Comparison of ENCODE assay signal across 11 cellular contexts in genomic region chr13:113907637-113908617, GRCh38. TPM values are rescaled to one million over a fixed set of nuclear protein-coding genes. Genes with fewer than 3 reads are reported as not detected.
DNase-seq lines count a peak whose midpoint lies in the region; ATAC-seq and TF ChIP-seq lines count a peak whose summit lies in the region.
"Had no signal": no experiment of that assay in that cellular context is flagged by ENCODE, and none has a peak within 500 bp of the region (broad histone marks: within the 10 kb centered on the region; RNA-seq: fewer than 3 reads in every experiment).

No MANE protein-coding gene starts in this region.

- TF ChIP-seq POLR2A in esophagus muscularis mucosa (IDR thresholded peaks at IDR 0.05; ENCODE audit: low read depth): no peak

- no peak for TF ChIP-seq EP300 in esophagus muscularis mucosa (IDR thresholded peaks at IDR 0.05)

- no peaks in the 10 kb centered on the region for H3K36me3 ChIP-seq in esophagus muscularis mucosa

- no peak for ATAC-seq in HG03378 (IDR thresholded peaks at IDR 0.05; ENCODE audit: unreplicated experiment)
- ATAC-seq in HG03135 (IDR thresholded peaks at IDR 0.05; ENCODE audit: unreplicated experiment): no peak

- intact Hi-C loops in esophagus muscularis mucosa (cut with DNase I): no loop called here

- no peaks in the 10 kb centered on the region for H3K9me3 ChIP-seq in esophagus muscularis mucosa

- no peak overlapping the region for H3K4me3 ChIP-seq in esophagus muscularis mucosa

- 26% methylated on average over 17 of the region's 17 CpGs for WGBS in esophagus muscularis mucosa

- no peak for TF ChIP-seq CTCF in esophagus muscularis mucosa (IDR thresholded peaks at IDR 0.05)

- DNase-seq in activated CD8-positive, alpha-beta memory T cell treated with anti-CD3 and anti-CD28 coated beads for 24 hours: peak; percentile 52
- no peak for DNase-seq in activated CD8-positive, alpha-beta memory T cell treated with anti-CD3 and anti-CD28 coated beads, Interleukin-2, amount 50 U/mL, for 48 hours
- peak; percentile 82 for DNase-seq in NCI-H526 treated with DMSO at 0.1 percent for 48 hours (lab: John Stamatoyannopoulos, UW)
- DNase-seq in esophagus muscularis mucosa (ENCODE audit: extremely low spot score): peak; percentile 70
- DNase-seq in ureter (ENCODE audit: low spot score): peak; percentile 44
- DNase-seq in retina: no peak
- DNase-seq: amygdala, kidney had no signal

- H3K27ac ChIP-seq in esophagus muscularis mucosa (replicated peaks in 1 of 4): peak overlapping the region; percentile 81 to 89 (median 87)
- H3K27ac ChIP-seq: C4-2B had no signal

- peaks cover 9 to 48% (median 45%) of the 10 kb centered on the region in 4 donors for H3K4me1 ChIP-seq in esophagus muscularis mucosa

- no peaks in the 10 kb centered on the region for H3K27me3 ChIP-seq in esophagus muscularis mucosa

RNA-seq across cellular contexts. Expression of gene GAS6, which starts 44.1 kb away (rescaled TPM):
- total RNA-seq in esophagus muscularis mucosa (100 to 1,000 TPM; 241 to 459 (median 346) TPM), ureter (68.1 TPM)

Comparison
In these comparisons a context has a peak if more than half of its experiments do, and no peak if none do; other contexts are left out.
1. DNase-seq: peak in activated CD8-positive, alpha-beta memory T cell treated with anti-CD3 and anti-CD28 coated beads for 24 hours (single experiment), NCI-H526 treated with DMSO at 0.1 percent for 48 hours (single experiment), esophagus muscularis mucosa (single experiment) and ureter (single experiment); none in activated CD8-positive, alpha-beta memory T cell treated with anti-CD3 and anti-CD28 coated beads, Interleukin-2, amount 50 U/mL, for 48 hours (single experiment) and retina (single experiment).